11 cellular contexts compared by ENCODE assay signal in genomic region chr13:114112231-114112825, GRCh38. TPM values are rescaled to one million over a fixed set of nuclear protein-coding genes. Genes with fewer than 3 reads are reported as not detected.
A peak's percentile ranks its signal among the peaks of the same experiment; 100 is the strongest.
DNase-seq lines count a peak whose midpoint lies in the region; ATAC-seq and TF ChIP-seq lines count a peak whose summit lies in the region.
"Had no signal": no experiment of that assay in that cellular context is flagged by ENCODE, and none has a peak within 500 bp of the region (broad histone marks: within the 10 kb centered on the region; RNA-seq: fewer than 3 reads in every experiment).

No MANE protein-coding gene starts in this region.

- intact Hi-C loops in Panc1 (cut with micrococcal nuclease; ENCODE audit: unreplicated experiment) (no loop called here), A673 (cut with micrococcal nuclease; ENCODE audit: unreplicated experiment) (loop anchor here (10.0 kb wide), 1 partner anchor 48 kb away; no protein-coding TSS in a partner anchor)

- H3K27ac ChIP-seq in Panc1 (ENCODE audit: low read length) (peak overlapping the region; percentile 93), A673 (ENCODE audit: low read depth, low read length, poor library complexity, severe bottlenecking) (no peak overlapping the region)

- H3K9me3 ChIP-seq in Panc1 (ENCODE audit: control insufficient read depth, insufficient read depth, low read depth, low read length), result no peaks in the 10 kb centered on the region
- no peaks in the 10 kb centered on the region for H3K9me3 ChIP-seq in A673 (ENCODE audit: low read depth, low read length, poor library complexity, severe bottlenecking)
- H3K9me3 ChIP-seq: tibial nerve had no signal

- no peaks in the 10 kb centered on the region for H3K9me3 Mint-ChIP-seq in endothelial cell (ENCODE audit: unreplicated experiment)

- H3K27me3 ChIP-seq in Panc1 (ENCODE audit: control insufficient read depth, insufficient read depth, low read length) (no peaks in the 10 kb centered on the region), A673 (replicated peaks; ENCODE audit: insufficient read depth, low read depth, low read length, poor library complexity) (no peaks in the 10 kb centered on the region)
- H3K27me3 ChIP-seq: tibial nerve had no signal

- H3K4me3 Mint-ChIP-seq in endothelial cell (ENCODE audit: unreplicated experiment), result no peak overlapping the region

- H3K4me1 Mint-ChIP-seq in endothelial cell (ENCODE audit: unreplicated experiment), result peaks cover 63% of the 10 kb centered on the region

- peaks cover 67% of the 10 kb centered on the region for H3K4me1 ChIP-seq in Panc1 (ENCODE audit: control insufficient read depth, insufficient read depth, low read length)
- H3K4me1 ChIP-seq in A673 (ENCODE audit: insufficient read depth, low read length, poor library complexity, severe bottlenecking), result peaks cover 35% of the 10 kb centered on the region

- POLR2A ChIA-PET in Panc1 (lab: Charles Lee), result no interaction called here
- POLR2A ChIA-PET in A673 (lab: Charles Lee; ENCODE audit: low non-redundant PET), result no interaction called here

- CTCF ChIA-PET in Panc1 (lab: Charles Lee) (no interaction called here), A673 (lab: Charles Lee) (no interaction called here)

- ATAC-seq in Panc1, result no peak
- ATAC-seq in omental fat pad (ENCODE audit: low FRiP score), result no peak
- ATAC-seq in GM21825 (IDR thresholded peaks at IDR 0.05; ENCODE audit: unreplicated experiment), result no peak
- no peak for ATAC-seq in left lobe of liver

- H3K27ac Mint-ChIP-seq in endothelial cell (ENCODE audit: unreplicated experiment), result peak overlapping the region; percentile 36

- peaks cover 23% of the 10 kb centered on the region for H3K27me3 Mint-ChIP-seq in endothelial cell (ENCODE audit: unreplicated experiment)

- H3K36me3 ChIP-seq in Panc1 (ENCODE audit: control insufficient read depth, insufficient read depth, low read length) (no peaks in the 10 kb centered on the region), A673 (ENCODE audit: insufficient read depth, low read length, poor library complexity, severe bottlenecking) (no peaks in the 10 kb centered on the region)

- H3K4me3 ChIP-seq in Panc1 (ENCODE audit: low read depth in 2 of 2, low read length in 2 of 2), result no peak overlapping the region
- no peak overlapping the region for H3K4me3 ChIP-seq in A673 (ENCODE audit: low read depth, low read length, poor library complexity, severe bottlenecking)
- H3K4me3 ChIP-seq: tibial nerve had no signal

- in situ Hi-C loops in Panc1 (cut with HindIII; ENCODE audit: low pct_unique_long_range_greater_than_20kb, low sequenced_read_pairs), result no loop called here

- DNase-seq in DMS79 treated with DMSO at 0.1 percent for 48 hours (lab: John Stamatoyannopoulos, UW), result peak; percentile 67
- no peak for DNase-seq in Panc1 (ENCODE audit: low read depth, low spot score)
- DNase-seq in endothelial cell (ENCODE audit: low spot score), result no peak
- DNase-seq in omental fat pad (ENCODE audit: low spot score), result peak; percentile 17
- DNase-seq in NCI-H187 (lab: John Stamatoyannopoulos, UW), result no peak
- no peak for DNase-seq in A673 (ENCODE audit: low spot score)
- DNase-seq in left lobe of liver (ENCODE audit: low spot score), result no peak
- DNase-seq: effector CD8-positive, alpha-beta T cell; stimulated activated CD4-positive, alpha-beta T cell treated with anti-CD3 and anti-CD28 coated beads, Interleukin-1b, Interleukin-23, amount 100 ng/mL, for 48 hours had no signal

- TF ChIP-seq CTCF in Panc1 (IDR thresholded peaks at IDR 0.05), result no peak
- TF ChIP-seq CTCF in endothelial cell (IDR thresholded peaks at IDR 0.05; ENCODE audit: unreplicated experiment), result no peak
- no peak for TF ChIP-seq CTCF in omental fat pad (IDR thresholded peaks at IDR 0.05)
- TF ChIP-seq CTCF in A673 (conservative IDR thresholded peaks at IDR 0.05; ENCODE audit: low read depth, low read length), result no peak

- no TSS peak for BruUV-seq in Panc1 (replicated peaks; lab: Mats Ljungman, UMichigan)
- no TSS peak for BruUV-seq in A673 (replicated peaks; lab: Mats Ljungman, UMichigan)

- H3K36me3 Mint-ChIP-seq in endothelial cell (ENCODE audit: low read depth, unreplicated experiment), result peaks cover 27% of the 10 kb centered on the region

RNA-seq across cellular contexts. Expression of gene RASA3, which starts 20.1 kb away (rescaled TPM):
- total RNA-seq in Panc1 (2021; ENCODE audit: unreplicated experiment) (33.7 TPM), endothelial cell (ENCODE audit: unreplicated experiment) (34.0 TPM), omental fat pad (10 to 100 TPM; 28.1 to 73.4 (median 56.8) TPM), A673 (2021) (22.1 and 24.1 TPM in 2 replicates), left lobe of liver (4.5 TPM)
- 38.4 TPM for polyA plus RNA-seq in Panc1 (2012; ENCODE audit: insufficient read length)

Comparison
In these comparisons a context has a peak if more than half of its experiments do, and no peak if none do; other contexts are left out.
1. DNase-seq: peak in DMS79 treated with DMSO at 0.1 percent for 48 hours (single experiment) and omental fat pad (single experiment); none in Panc1 (single experiment), endothelial cell (single experiment), NCI-H187 (0 of 2), A673 (single experiment) and left lobe of liver (single experiment).